Comparison of ENCODE assay signal across 1 cellular context in the genomic region with DNA sequence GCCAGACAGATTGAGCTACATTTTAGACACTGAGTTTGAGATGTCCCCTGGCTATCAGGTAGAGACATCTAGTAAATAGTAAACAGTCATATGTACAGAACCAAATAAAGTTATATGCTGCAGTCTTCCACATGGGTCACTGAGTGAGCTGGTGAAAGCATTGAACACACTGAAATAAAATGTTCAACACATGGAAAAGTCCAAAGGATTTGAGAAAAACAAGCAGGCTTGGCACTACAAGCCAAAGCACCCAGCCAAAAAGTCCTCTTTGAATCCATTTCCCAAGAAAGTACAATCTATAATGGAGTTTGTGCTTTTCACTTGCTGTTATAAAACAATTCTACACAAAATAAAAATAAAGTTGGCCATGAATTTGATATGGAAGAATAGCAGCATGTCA.
A peak's percentile ranks its signal among the peaks of the same experiment; 100 is the strongest.
TF ChIP-seq lines count a peak whose summit lies in the region.

No MANE protein-coding gene starts in this region.

TF ChIP-seq in K562, 482 proteins besides CTCF, POLR2A, EP300 and RAD21:
- TF ChIP-seq, protein P1, sequence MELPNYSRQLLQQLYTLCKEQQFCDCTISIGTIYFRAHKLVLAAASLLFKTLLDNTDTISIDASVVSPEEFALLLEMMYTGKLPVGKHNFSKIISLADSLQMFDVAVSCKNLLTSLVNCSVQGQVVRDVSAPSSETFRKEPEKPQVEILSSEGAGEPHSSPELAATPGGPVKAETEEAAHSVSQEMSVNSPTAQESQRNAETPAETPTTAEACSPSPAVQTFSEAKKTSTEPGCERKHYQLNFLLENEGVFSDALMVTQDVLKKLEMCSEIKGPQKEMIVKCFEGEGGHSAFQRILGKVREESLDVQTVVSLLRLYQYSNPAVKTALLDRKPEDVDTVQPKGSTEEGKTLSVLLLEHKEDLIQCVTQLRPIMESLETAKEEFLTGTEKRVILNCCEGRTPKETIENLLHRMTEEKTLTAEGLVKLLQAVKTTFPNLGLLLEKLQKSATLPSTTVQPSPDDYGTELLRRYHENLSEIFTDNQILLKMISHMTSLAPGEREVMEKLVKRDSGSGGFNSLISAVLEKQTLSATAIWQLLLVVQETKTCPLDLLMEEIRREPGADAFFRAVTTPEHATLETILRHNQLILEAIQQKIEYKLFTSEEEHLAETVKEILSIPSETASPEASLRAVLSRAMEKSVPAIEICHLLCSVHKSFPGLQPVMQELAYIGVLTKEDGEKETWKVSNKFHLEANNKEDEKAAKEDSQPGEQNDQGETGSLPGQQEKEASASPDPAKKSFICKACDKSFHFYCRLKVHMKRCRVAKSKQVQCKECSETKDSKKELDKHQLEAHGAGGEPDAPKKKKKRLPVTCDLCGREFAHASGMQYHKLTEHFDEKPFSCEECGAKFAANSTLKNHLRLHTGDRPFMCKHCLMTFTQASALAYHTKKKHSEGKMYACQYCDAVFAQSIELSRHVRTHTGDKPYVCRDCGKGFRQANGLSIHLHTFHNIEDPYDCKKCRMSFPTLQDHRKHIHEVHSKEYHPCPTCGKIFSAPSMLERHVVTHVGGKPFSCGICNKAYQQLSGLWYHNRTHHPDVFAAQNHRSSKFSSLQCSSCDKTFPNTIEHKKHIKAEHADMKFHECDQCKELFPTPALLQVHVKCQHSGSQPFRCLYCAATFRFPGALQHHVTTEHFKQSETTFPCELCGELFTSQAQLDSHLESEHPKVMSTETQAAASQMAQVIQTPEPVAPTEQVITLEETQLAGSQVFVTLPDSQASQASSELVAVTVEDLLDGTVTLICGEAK (IDR thresholded peaks at IDR 0.05) = 0 out of 2 replicates have a peak, but pooled peaks have one; percentile 44
- TF ChIP-seq, protein P1 (CRISPR knock-in tag; IDR thresholded peaks at IDR 0.05) = no peak
- TF ChIP-seq NFRKB (IDR thresholded peaks at IDR 0.05; ENCODE audit: low read depth) = no peak
TF ChIP-seq in K562: peak in this region for 1.
